In genomic region chr3:42590989-42591756, GRCh38 we compare ENCODE assay signal across 8 cellular contexts. TPM values are rescaled to one million over a fixed set of nuclear protein-coding genes. Genes with fewer than 3 reads are reported as not detected.
DNase-seq lines count a peak whose midpoint lies in the region; ATAC-seq and TF ChIP-seq lines count a peak whose summit lies in the region.

No MANE protein-coding gene starts in this region.

- CTCF ChIA-PET in CD4-positive, alpha-beta T cell (lab: Charles Lee) = interaction anchor here (0.7 to 1.8 kb wide), 6 partner anchors 9 to 153 kb away, joined by 3 to 14 read pairs (median 4); partner anchors contain the start of genes NKTR and SEC22C

- peak overlapping the region; percentile 99 for H3K4me3 Mint-ChIP-seq in CD4-positive, alpha-beta T cell

- peak; percentile 30 for ATAC-seq in CD4-positive, alpha-beta T cell (ENCODE audit: poor library complexity)
- ATAC-seq in mucosa of descending colon (peak; percentile 17), HG03378 (IDR thresholded peaks at IDR 0.05; ENCODE audit: unreplicated experiment) (no peak)

- H3K9me3 ChIP-seq in CD4-positive, alpha-beta T cell (ENCODE audit: control insufficient read depth, low read length) = no peaks in the 10 kb centered on the region
- no peaks in the 10 kb centered on the region for H3K9me3 ChIP-seq in mucosa of descending colon

- POLR2A ChIA-PET in CD4-positive, alpha-beta T cell (lab: Charles Lee) = interaction anchor here (0.6 to 3.7 kb wide), 11 partner anchors 10 to 629 kb away, joined by 3 to 73 read pairs (median 4); partner anchors contain the start of genes NKTR, SEC22C, ULK4 and VIPR1

- no peak for TF ChIP-seq CTCF in CD4-positive, alpha-beta T cell (IDR thresholded peaks at IDR 0.05)
- no peak for TF ChIP-seq CTCF in mucosa of descending colon (IDR thresholded peaks at IDR 0.05)

- peaks cover 33% of the 10 kb centered on the region for H3K4me1 Mint-ChIP-seq in CD4-positive, alpha-beta T cell (ENCODE audit: low read depth)

- H3K4me1 ChIP-seq in mucosa of descending colon (ENCODE audit: low read depth) = peaks cover 6% of the 10 kb centered on the region

- no peaks in the 10 kb centered on the region for H3K27me3 ChIP-seq in CD4-positive, alpha-beta T cell (ENCODE audit: control insufficient read depth, insufficient read depth, low read length)

- DNase-seq in CD4-positive, alpha-beta T cell = peak in 1 of 10 experiments; percentile 11
- DNase-seq in LHCN-M2 (ENCODE audit: low read depth) (peak; percentile 15), caudate nucleus (lab: John Stamatoyannopoulos, UW) (peak in 2 of 61 donors; percentile 11 to 44), mucosa of descending colon (peak; percentile 37 to 61 (median 44)), G401 (ENCODE audit: low spot score) (no peak), NCI-H1092 treated with DMSO at 0.1 percent for 48 hours (lab: John Stamatoyannopoulos, UW) (no peak), activated gamma-delta T cell treated with Interleukin-2 at 50 U/mL for 16 hours (no peak)

- intact Hi-C loops in CD4-positive, alpha-beta T cell (cut with DNase I, micrococcal nuclease) = loop anchor here (1.0 to 10.0 kb wide), 3 partner anchors 9 to 1034 kb away; partner anchors contain the start of genes NKTR (in 2 of the 2) and ANO10 (in 1 of the 2)
- intact Hi-C loops in mucosa of descending colon (cut with DNase I, micrococcal nuclease) = no loop called here

- no peaks in the 10 kb centered on the region for H3K36me3 ChIP-seq in mucosa of descending colon (ENCODE audit: low read depth)

- H3K27ac ChIP-seq in CD4-positive, alpha-beta T cell (ENCODE audit: low read depth, low read length) = peak overlapping the region; percentile 48
- peak overlapping the region; percentile 14 for H3K27ac ChIP-seq in caudate nucleus (ENCODE audit: low read depth, low read length)

- no peaks in the 10 kb centered on the region for H3K9me3 Mint-ChIP-seq in CD4-positive, alpha-beta T cell

- H3K27ac Mint-ChIP-seq in CD4-positive, alpha-beta T cell = peak overlapping the region; percentile 89

- peak overlapping the region; percentile 48 for H3K4me3 ChIP-seq in mucosa of descending colon

- in situ Hi-C loops in G401 (cut with HindIII; ENCODE audit: low sequenced_read_pairs) = no loop called here

- H3K27me3 Mint-ChIP-seq in CD4-positive, alpha-beta T cell = no peaks in the 10 kb centered on the region

- H3K36me3 Mint-ChIP-seq in CD4-positive, alpha-beta T cell (ENCODE audit: low read depth) = peaks cover 43% of the 10 kb centered on the region

RNA-seq across cellular contexts. Expression of gene SS18L2, which starts 0.5 kb away (rescaled TPM):
- 10 to 100 TPM; 47.2 to 53.6 TPM for total RNA-seq in CD4-positive, alpha-beta T cell
- 18.0 and 26.3 TPM in 2 replicates for total RNA-seq in LHCN-M2 (2014; rRNA removed)
- polyA plus RNA-seq in LHCN-M2 (2012) = 23.6 TPM
- total RNA-seq in mucosa of descending colon = 10 to 100 TPM; 17.5 to 19.6 (median 17.7) TPM
- total RNA-seq in G401 (2014; rRNA removed; shearing (Covaris generic)) = 41.1 and 45.8 TPM in 2 replicates

RNA-seq across cellular contexts. Expression of gene NKTR, which starts 9.3 kb away (rescaled TPM):
- 100 to 1,000 TPM; 236 to 249 TPM for total RNA-seq in CD4-positive, alpha-beta T cell
- total RNA-seq in LHCN-M2 (2014; rRNA removed) (26.4 and 35.1 TPM in 2 replicates), mucosa of descending colon (10 to 100 TPM; 61.4 to 75.6 (median 70.5) TPM)
- polyA plus RNA-seq in LHCN-M2 (2012) = 7.3 TPM
- total RNA-seq in G401 (2014; rRNA removed; shearing (Covaris generic)) = 9.5 and 23.6 TPM in 2 replicates

RNA-seq across cellular contexts. Expression of gene SEC22C, which starts 9.4 kb away (rescaled TPM):
- total RNA-seq in CD4-positive, alpha-beta T cell = 10 to 100 TPM; 73.6 to 75.4 TPM
- total RNA-seq in LHCN-M2 (2014; rRNA removed) = 79.2 and 90.2 TPM in 2 replicates
- 30.8 TPM for polyA plus RNA-seq in LHCN-M2 (2012)
- total RNA-seq in mucosa of descending colon = 10 to 100 TPM in 2 of 3 donors, 1 to 10 TPM in 1; 9.3 to 34.2 (median 18.3) TPM
- 83.4 and 84.3 TPM in 2 replicates for total RNA-seq in G401 (2014; rRNA removed; shearing (Covaris generic))

Comparison
In these comparisons a context has a peak if more than half of its experiments do, and no peak if none do; other contexts are left out.
1. DNase-seq: peak in LHCN-M2 (single experiment) and mucosa of descending colon (3 of 3); none in G401 (single experiment), NCI-H1092 treated with DMSO at 0.1 percent for 48 hours (single experiment) and activated gamma-delta T cell treated with Interleukin-2 at 50 U/mL for 16 hours (single experiment).
2. intact Hi-C loops: an anchor here in CD4-positive, alpha-beta T cell (1.0 to 10.0 kb wide); none called in mucosa of descending colon.